8 cellular contexts compared by ENCODE assay signal in genomic region chr9:35488566-35489312, GRCh38. TPM values are rescaled to one million over a fixed set of nuclear protein-coding genes. Genes with fewer than 3 reads are reported as not detected.
DNase-seq lines count a peak whose midpoint lies in the region; ATAC-seq and TF ChIP-seq lines count a peak whose summit lies in the region.

No MANE protein-coding gene starts in this region.

- ATAC-seq in heart right ventricle (no peak), left ventricle myocardium superior (no peak), aorta (ENCODE audit: low FRiP score) (no peak), GM21381 (IDR thresholded peaks at IDR 0.05; ENCODE audit: unreplicated experiment) (no peak)

- H3K27me3 ChIP-seq in heart right ventricle (no peaks in the 10 kb centered on the region), aorta (ENCODE audit: control insufficient read depth in 1 of 2, insufficient read depth in 2 of 2, low read length in 1 of 2) (no peaks in the 10 kb centered on the region)

- peak overlapping the region; percentile 73 to 93 (median 80) for H3K4me3 ChIP-seq in heart right ventricle
- peak overlapping the region; percentile 67 to 95 for H3K4me3 ChIP-seq in cardiac fibroblast (replicated peaks in 1 of 2; ENCODE audit: low read depth in 2 of 2, low read length in 2 of 2)
- H3K4me3 ChIP-seq in mesodermal cell (ENCODE audit: extremely low read depth, insufficient read depth, low read length, poor library complexity, severe bottlenecking) = peak overlapping the region; percentile 86
- peak overlapping the region in 1 of 2 donors; percentile 87 for H3K4me3 ChIP-seq in aorta (ENCODE audit: low read length in 2 of 2)

- intact Hi-C loops in heart right ventricle (cut with DNase I) (loop anchor here (1.0 to 10.0 kb wide), 8 partner anchors 64 to 504 kb away; partner anchors contain the start of genes DNAJB5 (in 2 of the 10) and ATOSB (in 1 of the 10)), left ventricle myocardium superior (cut with micrococcal nuclease) (no loop called here), aorta (cut with DNase I) (loop anchor here (2.0 kb wide), 1 partner anchor 66 kb away; no protein-coding TSS in a partner anchor)

- WGBS in heart right ventricle, 2 donors = 75 to 77% methylated on average over 10 of the region's 10 CpGs
- WGBS in mesodermal cell (ENCODE audit: insufficient coverage in 2 of 2), 2 experiments = 55 to 60% methylated on average over 4 to 8 of the region's 10 CpGs
- WGBS in aorta, 2 donors = 77 to 80% methylated on average over 10 of the region's 10 CpGs

- no peak for DNase-seq in heart right ventricle
- DNase-seq in left ventricle myocardium superior = no peak
- no peak for DNase-seq in cardiac fibroblast (ENCODE audit: low read depth in 2 of 2)
- no peak for DNase-seq in aorta
- no peak for DNase-seq in GM20000 (ENCODE audit: low spot score)
- DNase-seq in NCI-H526 (lab: John Stamatoyannopoulos, UW) = no peak

- H3K9me3 ChIP-seq in heart right ventricle (peaks cover 0 to 8% (median 0%) of the 10 kb centered on the region in 11 donors), mesodermal cell (ENCODE audit: control insufficient read depth, low read length) (peaks cover 5% of the 10 kb centered on the region), aorta (ENCODE audit: control insufficient read depth, low read length) (no peaks in the 10 kb centered on the region)

- no peak for TF ChIP-seq CTCF in heart right ventricle (IDR thresholded peaks at IDR 0.05)
- no peak for TF ChIP-seq CTCF in cardiac fibroblast (IDR thresholded peaks at IDR 0.05; ENCODE audit: low read depth, low read length)
- TF ChIP-seq CTCF in GM20000 (IDR thresholded peaks at IDR 0.05; ENCODE audit: extremely low read depth, missing control alignments) = no peak

- no peaks in the 10 kb centered on the region for H3K36me3 ChIP-seq in heart right ventricle
- H3K36me3 ChIP-seq in mesodermal cell (ENCODE audit: control insufficient read depth, insufficient read depth, low read length) = peaks cover 8% of the 10 kb centered on the region
- no peaks in the 10 kb centered on the region for H3K36me3 ChIP-seq in aorta (ENCODE audit: control insufficient read depth in 1 of 2, insufficient read depth in 2 of 2, low read length in 1 of 2)

- peaks cover 0 to 45% (median 32%) of the 10 kb centered on the region in 9 donors for H3K4me1 ChIP-seq in heart right ventricle
- H3K4me1 ChIP-seq in mesodermal cell (ENCODE audit: control insufficient read depth, insufficient read depth, low read length, poor library complexity, severe bottlenecking) = peaks cover 12% of the 10 kb centered on the region
- H3K4me1 ChIP-seq in aorta (ENCODE audit: control insufficient read depth in 1 of 2, insufficient read depth in 2 of 2, low read length in 2 of 2) = no peaks in the 10 kb centered on the region

- peak overlapping the region; percentile 87 to 97 (median 96) for H3K27ac ChIP-seq in heart right ventricle
- peak overlapping the region; percentile 89 for H3K27ac ChIP-seq in mesodermal cell (ENCODE audit: low read depth, low read length, severe bottlenecking)
- peak overlapping the region; percentile 65 to 89 for H3K27ac ChIP-seq in aorta (ENCODE audit: low read depth in 1 of 2, low read length in 2 of 2)

RNA-seq across cellular contexts. Expression of gene RUSC2, which starts 1.2 kb away (rescaled TPM):
- 10 to 100 TPM; 22.1 to 34.9 (median 28.2) TPM for total RNA-seq in heart right ventricle
- polyA plus RNA-seq in heart right ventricle = 10 to 100 TPM; 22.5 to 32.7 TPM
- total RNA-seq in left ventricle myocardium superior = 30.3 TPM
- 19.5 TPM for polyA plus RNA-seq in mesodermal cell (2013, experiment 1 of 2)
- polyA plus RNA-seq in mesodermal cell (2013, experiment 2 of 2) = 16.2 TPM
- 100 to 1,000 TPM in 1 of 2 donors, 10 to 100 TPM in 1; 65.8 to 112 TPM for total RNA-seq in aorta
- 10 to 100 TPM; 11.0 to 58.3 TPM for polyA plus RNA-seq in aorta
